Comparison of ENCODE assay signal across 1 cellular context in the genomic region with DNA sequence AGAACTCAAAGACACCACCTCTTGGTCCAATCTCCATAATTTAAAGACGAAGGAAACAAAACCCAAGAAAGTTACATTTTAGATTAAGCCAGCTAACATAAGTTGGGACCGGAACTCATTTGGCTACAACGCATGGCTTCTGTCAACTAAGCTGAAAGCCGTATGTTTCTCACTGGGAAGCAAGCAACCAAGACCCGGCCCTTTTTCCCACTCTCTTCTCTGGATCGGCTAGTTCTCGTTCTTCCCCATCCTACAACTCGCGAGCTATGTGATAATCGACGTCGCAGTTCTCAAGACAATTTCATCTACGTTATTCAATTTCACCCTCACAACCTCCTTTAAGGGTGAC.
TF ChIP-seq lines count a peak whose summit lies in the region.

No MANE protein-coding gene starts in this region.

TF ChIP-seq in endothelial cell of umbilical vein, 7 proteins besides CTCF, POLR2A, EP300 and RAD21:
- TF ChIP-seq GATA2 (IDR thresholded peaks at IDR 0.05; ENCODE audit: insufficient read depth, insufficient read length, low read depth, low read length), result no peak
- no peak for TF ChIP-seq MYC (IDR thresholded peaks at IDR 0.05; ENCODE audit: low read depth, low read length)
- TF ChIP-seq JUN (IDR thresholded peaks at IDR 0.05; ENCODE audit: borderline replicate concordance, insufficient read depth, insufficient read length, low read depth), result no peak
- no peak for TF ChIP-seq EZH2 (IDR thresholded peaks at IDR 0.05; ENCODE audit: borderline replicate concordance, low read depth, low read length, severe bottlenecking)
- TF ChIP-seq, protein P1, sequence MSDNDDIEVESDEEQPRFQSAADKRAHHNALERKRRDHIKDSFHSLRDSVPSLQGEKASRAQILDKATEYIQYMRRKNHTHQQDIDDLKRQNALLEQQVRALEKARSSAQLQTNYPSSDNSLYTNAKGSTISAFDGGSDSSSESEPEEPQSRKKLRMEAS (IDR thresholded peaks at IDR 0.05; ENCODE audit: insufficient read depth, insufficient read length), result no peak
- no peak for TF ChIP-seq POLR2AphosphoS5 (IDR thresholded peaks at IDR 0.05; ENCODE audit: insufficient read depth, low read depth, low read length)
- TF ChIP-seq FOS (IDR thresholded peaks at IDR 0.05; ENCODE audit: borderline replicate concordance, insufficient read depth, low read length), result no peak
